In the genomic region with DNA sequence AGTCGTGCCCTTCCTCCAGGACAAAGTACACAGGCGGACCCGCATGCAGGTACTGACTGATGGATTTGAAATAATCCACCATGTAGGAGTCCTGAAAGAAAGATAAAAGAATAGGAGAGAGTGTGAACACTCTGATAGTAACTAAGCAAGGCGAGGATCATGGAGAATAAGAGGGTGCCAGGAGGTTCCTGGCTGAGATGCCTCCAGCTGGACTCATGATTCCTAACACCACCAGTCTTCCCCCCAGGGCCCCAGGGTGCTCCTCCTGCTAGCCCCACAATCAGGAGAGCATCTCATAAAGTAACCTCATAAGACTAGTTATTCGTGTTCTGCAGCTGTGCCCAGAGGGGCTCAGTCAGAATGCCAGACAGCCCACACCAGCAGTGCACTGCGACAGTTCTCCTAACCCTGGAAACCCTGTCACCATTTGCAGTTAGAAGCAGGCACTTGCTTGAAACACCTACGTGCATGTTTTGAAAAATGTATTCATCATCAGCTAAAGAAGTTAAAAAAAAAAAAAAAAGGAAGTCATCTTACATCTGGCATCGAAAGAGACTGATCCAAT, we compare ENCODE assay signal across 14 cellular contexts. TPM values are rescaled to one million over a fixed set of nuclear protein-coding genes. Genes with fewer than 3 reads are reported as not detected.
A peak's percentile ranks its signal among the peaks of the same experiment; 100 is the strongest.
DNase-seq lines count a peak whose midpoint lies in the region; ATAC-seq and TF ChIP-seq lines count a peak whose summit lies in the region.
"Had no signal": no experiment of that assay in that cellular context is flagged by ENCODE, and none has a peak within 500 bp of the region (broad histone marks: within the 10 kb centered on the region; RNA-seq: fewer than 3 reads in every experiment).

No MANE protein-coding gene starts in this region.

- H3K27ac ChIP-seq in BLaER1 treated with 17β-estradiol and CSF1 and Interleukin-3, amounts not matched to agents 10 nM and 100 nM = peak overlapping the region in 9 of 11 experiments; percentile 4 to 80 (median 69); a peak in 16 of 22 replicates
- no peak overlapping the region for H3K27ac ChIP-seq in CD8-positive, alpha-beta memory T cell (ENCODE audit: low read depth, low read length)
- H3K27ac ChIP-seq in lower lobe of right lung = peak overlapping the region; percentile 50
- H3K27ac ChIP-seq: gastroesophageal sphincter had no signal

- peaks cover 0 to 99% (median 18%) of the 10 kb centered on the region in 11 experiments; a peak in 15 of 22 replicates for H4K20me1 ChIP-seq in BLaER1 treated with 17β-estradiol and CSF1 and Interleukin-3, amounts not matched to agents 10 nM and 100 nM

- peak overlapping the region in 7 of 8 donors; percentile 2 to 89 (median 42) for H3K27ac Mint-ChIP-seq in CD8-positive, alpha-beta memory T cell
- peak overlapping the region; percentile 77 for H3K27ac Mint-ChIP-seq in activated naive CD8-positive, alpha-beta T cell
- H3K27ac Mint-ChIP-seq: brain had no signal

- no peaks in the 10 kb centered on the region for H3K27me3 Mint-ChIP-seq in CD8-positive, alpha-beta memory T cell
- no peaks in the 10 kb centered on the region for H3K27me3 Mint-ChIP-seq in activated naive CD8-positive, alpha-beta T cell

- peaks cover 13 to 95% (median 29%) of the 10 kb centered on the region in 3 donors for H3K36me3 Mint-ChIP-seq in CD8-positive, alpha-beta memory T cell
- H3K36me3 Mint-ChIP-seq in activated naive CD8-positive, alpha-beta T cell = peaks cover 6% of the 10 kb centered on the region

- ATAC-seq in lower lobe of right lung = no peak
- ATAC-seq in GM21576 (IDR thresholded peaks at IDR 0.05; ENCODE audit: unreplicated experiment) = no peak
- ATAC-seq in GM21619 (IDR thresholded peaks at IDR 0.05; ENCODE audit: unreplicated experiment) = no peak
- ATAC-seq: gastroesophageal sphincter had no signal

- intact Hi-C loops in lower lobe of right lung (cut with DNase I) = no loop called here

- H3K4me3 ChIP-seq in BLaER1 treated with 17β-estradiol and CSF1 and Interleukin-3, amounts not matched to agents 10 nM and 100 nM = peak overlapping the region in 1 of 10 experiments; percentile 30; a peak in 2 of 20 replicates
- H3K4me3 ChIP-seq in CD8-positive, alpha-beta memory T cell (ENCODE audit: low read length) = no peak overlapping the region
- H3K4me3 ChIP-seq in lower lobe of right lung = no peak overlapping the region
- H3K4me3 ChIP-seq: gastroesophageal sphincter had no signal

- peaks cover 0 to 71% (median 0%) of the 10 kb centered on the region in 11 experiments; a peak in 5 of 22 replicates for H3K27me3 ChIP-seq in BLaER1 treated with 17β-estradiol and CSF1 and Interleukin-3, amounts not matched to agents 10 nM and 100 nM
- H3K27me3 ChIP-seq in CD8-positive, alpha-beta memory T cell (ENCODE audit: insufficient read depth, low read length, poor library complexity, severe bottlenecking) = no peaks in the 10 kb centered on the region
- H3K27me3 ChIP-seq in lower lobe of right lung (ENCODE audit: low read depth) = no peaks in the 10 kb centered on the region
- H3K27me3 ChIP-seq: gastroesophageal sphincter had no signal

- H3K9me3 Mint-ChIP-seq in CD8-positive, alpha-beta memory T cell = no peaks in the 10 kb centered on the region
- H3K9me3 Mint-ChIP-seq in activated naive CD8-positive, alpha-beta T cell (ENCODE audit: low read depth) = no peaks in the 10 kb centered on the region
- H3K9me3 Mint-ChIP-seq: brain had no signal

- no peak for DNase-seq in CD8-positive, alpha-beta memory T cell
- DNase-seq in lower lobe of right lung (no peak), NCI-H526 treated with DMSO at 0.1 percent for 48 hours (lab: John Stamatoyannopoulos, UW) (no peak), midbrain (lab: John Stamatoyannopoulos, UW) (no peak)
- DNase-seq: NCI-H187 treated with DMSO at 0.1 percent for 48 hours; NCI-H69; stimulated activated CD4-positive, alpha-beta T cell treated with anti-CD3 and anti-CD28 coated beads, Interleukin-4, amount 100 ng/mL, for 1 hour; stimulated activated naive CD4-positive, alpha-beta T cell treated with Interleukin-2 at 50 U/mL for 16 hours had no signal

- H3K4me1 ChIP-seq in BLaER1 treated with 17β-estradiol and CSF1 and Interleukin-3, amounts not matched to agents 10 nM and 100 nM = peaks cover 39 to 45% (median 42%) of the 10 kb centered on the region in 10 experiments
- peaks cover 30% of the 10 kb centered on the region for H3K4me1 ChIP-seq in CD8-positive, alpha-beta memory T cell (ENCODE audit: insufficient read depth, low read length)
- H3K4me1 ChIP-seq in lower lobe of right lung = peaks cover 15% of the 10 kb centered on the region
- H3K4me1 ChIP-seq: gastroesophageal sphincter had no signal

- H3K36me3 ChIP-seq in BLaER1 treated with 17β-estradiol and CSF1 and Interleukin-3, amounts not matched to agents 10 nM and 100 nM = peaks cover 85 to 97% (median 94%) of the 10 kb centered on the region in 11 experiments
- peaks cover 56% of the 10 kb centered on the region for H3K36me3 ChIP-seq in CD8-positive, alpha-beta memory T cell (ENCODE audit: insufficient read depth, low read length)
- peaks cover 100% of the 10 kb centered on the region for H3K36me3 ChIP-seq in lower lobe of right lung

- peaks cover 15 to 32% (median 28%) of the 10 kb centered on the region in 3 donors for H3K4me1 Mint-ChIP-seq in CD8-positive, alpha-beta memory T cell
- H3K4me1 Mint-ChIP-seq in activated naive CD8-positive, alpha-beta T cell (ENCODE audit: low read depth) = peaks cover 30% of the 10 kb centered on the region
- H3K4me1 Mint-ChIP-seq: brain had no signal

- TF ChIP-seq CTCF in lower lobe of right lung (IDR thresholded peaks at IDR 0.05) = no peak

- H3K4me2 ChIP-seq in BLaER1 treated with 17β-estradiol and CSF1 and Interleukin-3, amounts not matched to agents 10 nM and 100 nM = peak overlapping the region; percentile 73 to 95 (median 82)

- H3K9me3 ChIP-seq in BLaER1 treated with 17β-estradiol and CSF1 and Interleukin-3, amounts not matched to agents 10 nM and 100 nM (replicated peaks in 1 of 11) = no peaks in the 10 kb centered on the region
- H3K9me3 ChIP-seq in CD8-positive, alpha-beta memory T cell (ENCODE audit: low read length) = no peaks in the 10 kb centered on the region
- H3K9me3 ChIP-seq in lower lobe of right lung = no peaks in the 10 kb centered on the region
- H3K9me3 ChIP-seq: gastroesophageal sphincter had no signal

- H3K4me3 Mint-ChIP-seq in CD8-positive, alpha-beta memory T cell = no peak overlapping the region
- peak overlapping the region; percentile 23 for H3K4me3 Mint-ChIP-seq in activated naive CD8-positive, alpha-beta T cell
- H3K4me3 Mint-ChIP-seq: brain had no signal

- POLR2A ChIA-PET in CD8-positive, alpha-beta memory T cell (lab: Charles Lee) = interaction anchor here (0.6 kb wide), 1 partner anchor 52 kb away, joined by 9 read pairs; no protein-coding TSS in a partner anchor

- H3K9ac ChIP-seq in BLaER1 treated with 17β-estradiol and CSF1 and Interleukin-3, amounts not matched to agents 10 nM and 100 nM = peak overlapping the region in 8 of 11 experiments; percentile 4 to 60 (median 45); a peak in 15 of 22 replicates

- CTCF ChIA-PET in CD8-positive, alpha-beta memory T cell (lab: Charles Lee) = interaction anchor here (1.3 kb wide), 3 partner anchors 13 to 75 kb away, joined by 3 to 4 read pairs (median 4); no protein-coding TSS in a partner anchor

RNA-seq across cellular contexts. Expression of a gene that starts 36.7 kb away (rescaled TPM):
- total RNA-seq in CD8-positive, alpha-beta memory T cell = 10 to 100 TPM; 45.5 to 47.7 TPM
- 41.3 TPM for polyA plus RNA-seq in CD8-positive, alpha-beta memory T cell
- 34.2 TPM for total RNA-seq in lower lobe of right lung

RNA-seq across cellular contexts. Expression of a gene that starts 46.3 kb away (rescaled TPM):
- 10 to 100 TPM; 33.9 to 34.3 TPM for total RNA-seq in CD8-positive, alpha-beta memory T cell
- 40.9 TPM for polyA plus RNA-seq in CD8-positive, alpha-beta memory T cell
- 114 TPM for total RNA-seq in lower lobe of right lung
